Comparison of ENCODE assay signal across 8 cellular contexts in genomic region chr2:152334701-152335015, GRCh38. TPM values are rescaled to one million over a fixed set of nuclear protein-coding genes. Genes with fewer than 3 reads are reported as not detected.
DNase-seq lines count a peak whose midpoint lies in the region; ATAC-seq and TF ChIP-seq lines count a peak whose summit lies in the region.

No MANE protein-coding gene starts in this region.

- peak overlapping the region in 1 of 3 experiments; percentile 37; a peak in 3 of 7 replicates for H3K27ac Mint-ChIP-seq in H9
- no peak overlapping the region for H3K27ac Mint-ChIP-seq in activated CD4-positive, alpha-beta memory T cell treated with anti-CD3 and anti-CD28 coated beads for 36 hours

- H3K23ac ChIP-seq in H9 (ENCODE audit: insufficient read length, low read depth, low read length): no peak overlapping the region

- H3K27me3 ChIP-seq in H9 (ENCODE audit: insufficient read depth, low read length): no peaks in the 10 kb centered on the region
- H3K27me3 ChIP-seq in hepatocyte: no peaks in the 10 kb centered on the region

- H3T11ph ChIP-seq in H9 (ENCODE audit: low read length): no peak overlapping the region

- no peak for TF ChIP-seq CTCF in H9 (conservative IDR thresholded peaks at IDR 0.05)
- no peak for TF ChIP-seq CTCF in hepatocyte (IDR thresholded peaks at IDR 0.05; ENCODE audit: poor library complexity)

- H3K9me2 ChIP-seq in hepatocyte (replicated peaks; ENCODE audit: insufficient read depth): no peaks in the 10 kb centered on the region

- H2BK15ac ChIP-seq in H9 (ENCODE audit: low read depth, low read length): no peak overlapping the region

- no peak overlapping the region for H3K14ac ChIP-seq in H9 (ENCODE audit: insufficient read depth, low read length)

- H3K4ac ChIP-seq in H9 (ENCODE audit: low read depth, low read length): no peak overlapping the region

- no peaks in the 10 kb centered on the region for H3K36me3 Mint-ChIP-seq in H9 (ENCODE audit: insufficient read depth in 1 of 3, low read depth in 3 of 3)
- no peaks in the 10 kb centered on the region for H3K36me3 Mint-ChIP-seq in activated CD4-positive, alpha-beta memory T cell treated with anti-CD3 and anti-CD28 coated beads for 36 hours

- no peak for DNase-seq in H9
- no peak for DNase-seq in activated CD4-positive, alpha-beta memory T cell treated with anti-CD3 and anti-CD28 coated beads for 36 hours
- no peak for DNase-seq in hepatocyte (ENCODE audit: low spot score)
- no peak for DNase-seq in COR-L47 (lab: John Stamatoyannopoulos, UW)
- no peak for DNase-seq in AG20443 (ENCODE audit: low spot score)
- DNase-seq in ecto neural progenitor cell (ENCODE audit: low spot score): no peak

- H2BK20ac ChIP-seq in H9 (ENCODE audit: low read depth, low read length, poor library complexity, severe bottlenecking): no peak overlapping the region

- H2AK5ac ChIP-seq in H9 (ENCODE audit: insufficient read length, low read length): no peak overlapping the region

- H3K4me2 ChIP-seq in H9 (ENCODE audit: insufficient read depth, insufficient read length, low read length) (peak overlapping the region; percentile 73), hepatocyte (peak overlapping the region; percentile 75)

- H3K9me3 ChIP-seq in H9 (ENCODE audit: control insufficient read depth, low read depth, low read length): no peaks in the 10 kb centered on the region
- H3K9me3 ChIP-seq in hepatocyte (ENCODE audit: low read depth): no peaks in the 10 kb centered on the region

- H3K79me2 ChIP-seq in H9 (ENCODE audit: insufficient read depth, low read length) (peaks cover 4% of the 10 kb centered on the region; the same call in 1 of the 2 replicates), hepatocyte (peaks cover 41% of the 10 kb centered on the region)

- H4K91ac ChIP-seq in H9 (ENCODE audit: insufficient read length, low read depth, low read length): no peak overlapping the region

- H2AFZ ChIP-seq in H9 (ENCODE audit: low read length) (peak overlapping the region; percentile 57), hepatocyte (peak overlapping the region; percentile 54)

- no CpG with 5 or more reads among the region's 11 CpGs for WGBS in H9 (ENCODE audit: extremely low coverage, insufficient read length, low lambda C conversion rate)
- WGBS in hepatocyte (ENCODE audit: low lambda C conversion rate, missing lambda C conversion rate): 16% methylated on average over 11 of the region's 11 CpGs

- H3K4me3 ChIP-seq in hepatocyte (peak overlapping the region; percentile 82), skin epidermis (peak overlapping the region; percentile 59 to 98 (median 87))

- peaks cover 9% of the 10 kb centered on the region for H3K27me3 Mint-ChIP-seq in H9 (ENCODE audit: low read depth)
- peaks cover 41% of the 10 kb centered on the region for H3K27me3 Mint-ChIP-seq in activated CD4-positive, alpha-beta memory T cell treated with anti-CD3 and anti-CD28 coated beads for 36 hours

- no peaks in the 10 kb centered on the region for H3K36me3 ChIP-seq in hepatocyte (replicated peaks; ENCODE audit: insufficient read depth, low read depth)

- intact Hi-C loops in activated CD4-positive, alpha-beta memory T cell treated with anti-CD3 and anti-CD28 coated beads for 36 hours (cut with micrococcal nuclease): loop anchor here (2.0 to 10.0 kb wide), 6 partner anchors 68 to 300 kb away; no protein-coding TSS in a partner anchor

- no peak overlapping the region for H3K18ac ChIP-seq in H9 (ENCODE audit: insufficient read length, low read depth, low read length)

- H3K9ac ChIP-seq in H9 (ENCODE audit: extremely low read depth, insufficient read length, low read length): peak overlapping the region; percentile 1

- no peak overlapping the region for H3K27ac ChIP-seq in H9 (ENCODE audit: insufficient read length, low read depth, low read length)
- peak overlapping the region; percentile 82 for H3K27ac ChIP-seq in hepatocyte
- peak overlapping the region in 11 of 21 experiments; percentile 64 to 89 (median 81) for H3K27ac ChIP-seq in skin epidermis

- H4K20me1 ChIP-seq in H9 (ENCODE audit: control insufficient read depth, insufficient read depth, insufficient read length) (no peaks in the 10 kb centered on the region), hepatocyte (ENCODE audit: insufficient read depth, poor library complexity, severe bottlenecking) (peaks cover 15% of the 10 kb centered on the region)

- H3K23me2 ChIP-seq in H9 (ENCODE audit: insufficient read length, low read depth, low read length, poor library complexity, severe bottlenecking): peaks cover 12% of the 10 kb centered on the region

- H3K4me1 Mint-ChIP-seq in H9: peaks cover 36 to 41% of the 10 kb centered on the region in 2 experiments
- H3K4me1 Mint-ChIP-seq in activated CD4-positive, alpha-beta memory T cell treated with anti-CD3 and anti-CD28 coated beads for 36 hours (ENCODE audit: low read depth): peaks cover 13% of the 10 kb centered on the region

- no peak overlapping the region for H4K5ac ChIP-seq in H9 (ENCODE audit: insufficient read length, low read depth, low read length)

- no peaks in the 10 kb centered on the region; a peak in 1 of 5 replicates for H3K9me3 Mint-ChIP-seq in H9
- no peaks in the 10 kb centered on the region for H3K9me3 Mint-ChIP-seq in activated CD4-positive, alpha-beta memory T cell treated with anti-CD3 and anti-CD28 coated beads for 36 hours

- H3K4me1 ChIP-seq in H9 (ENCODE audit: insufficient read depth, low read length) (no peaks in the 10 kb centered on the region), hepatocyte (ENCODE audit: insufficient read depth) (peaks cover 15% of the 10 kb centered on the region)

- no peak overlapping the region for H2BK12ac ChIP-seq in H9 (ENCODE audit: insufficient read length, low read depth, low read length)

- H2BK5ac ChIP-seq in H9 (ENCODE audit: insufficient read length, low read length): no peak overlapping the region

- CTCF ChIA-PET in activated CD4-positive, alpha-beta memory T cell treated with anti-CD3 and anti-CD28 coated beads for 36 hours (lab: Charles Lee): no interaction called here

- no peak overlapping the region for H2BK120ac ChIP-seq in H9 (ENCODE audit: low read depth, low read length, poor library complexity, severe bottlenecking)

- H3K56ac ChIP-seq in H9 (ENCODE audit: insufficient read length, low read depth, low read length): no peak overlapping the region

- ATAC-seq in GM19324 (IDR thresholded peaks at IDR 0.05; ENCODE audit: low FRiP score, unreplicated experiment): no peak

- peak overlapping the region; percentile 89 to 92 for H3K4me3 Mint-ChIP-seq in H9
- H3K4me3 Mint-ChIP-seq in activated CD4-positive, alpha-beta memory T cell treated with anti-CD3 and anti-CD28 coated beads for 36 hours: peak overlapping the region; percentile 72

- peaks cover 4% of the 10 kb centered on the region for H3K79me1 ChIP-seq in H9 (ENCODE audit: insufficient read depth, low read depth, low read length, poor library complexity, severe bottlenecking)

- H4K8ac ChIP-seq in H9 (replicated peaks; ENCODE audit: insufficient read length, low read depth, low read length): no peak overlapping the region

- POLR2A ChIA-PET in activated CD4-positive, alpha-beta memory T cell treated with anti-CD3 and anti-CD28 coated beads for 36 hours (lab: Charles Lee): no interaction called here

RNA-seq across cellular contexts. Expression of gene FMNL2, which starts 0.3 kb away (rescaled TPM):
- total RNA-seq in H9 (2021) (30.3 and 33.6 TPM in 2 replicates), hepatocyte (41.9 and 53.6 TPM in 2 replicates)
- 1 to 10 TPM; 2.2 TPM for total RNA-seq in activated CD4-positive, alpha-beta memory T cell treated with anti-CD3 and anti-CD28 coated beads for 36 hours
- polyA plus RNA-seq in hepatocyte: 10.3 and 11.7 TPM in 2 replicates
